Comparison of ENCODE assay signal across 1 cellular context in genomic region chr6:37257634-37258404, GRCh38.
TF ChIP-seq lines count a peak whose summit lies in the region.

TBC1D22B (plus strand) TSS chr6:37257772; CDS start chr6:37257918, 146 bp downstream.
TMEM217 (minus strand) TSS chr6:37258144; CDS start chr6:37219030, 39,114 bp downstream.

TF ChIP-seq in HepG2, 621 proteins besides CTCF, POLR2A, EP300 and RAD21 (continued from another document and continues in another):
- TF ChIP-seq, protein P1, sequence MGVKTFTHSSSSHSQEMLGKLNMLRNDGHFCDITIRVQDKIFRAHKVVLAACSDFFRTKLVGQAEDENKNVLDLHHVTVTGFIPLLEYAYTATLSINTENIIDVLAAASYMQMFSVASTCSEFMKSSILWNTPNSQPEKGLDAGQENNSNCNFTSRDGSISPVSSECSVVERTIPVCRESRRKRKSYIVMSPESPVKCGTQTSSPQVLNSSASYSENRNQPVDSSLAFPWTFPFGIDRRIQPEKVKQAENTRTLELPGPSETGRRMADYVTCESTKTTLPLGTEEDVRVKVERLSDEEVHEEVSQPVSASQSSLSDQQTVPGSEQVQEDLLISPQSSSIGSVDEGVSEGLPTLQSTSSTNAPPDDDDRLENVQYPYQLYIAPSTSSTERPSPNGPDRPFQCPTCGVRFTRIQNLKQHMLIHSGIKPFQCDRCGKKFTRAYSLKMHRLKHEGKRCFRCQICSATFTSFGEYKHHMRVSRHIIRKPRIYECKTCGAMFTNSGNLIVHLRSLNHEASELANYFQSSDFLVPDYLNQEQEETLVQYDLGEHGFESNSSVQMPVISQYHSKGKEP (CRISPR knock-in tag; IDR thresholded peaks at IDR 0.05) = 0 out of 2 replicates have a peak, but pooled peaks have one; percentile 67
- TF ChIP-seq SMC3 (IDR thresholded peaks at IDR 0.05; ENCODE audit: low read length) (no peak), NKX3-1 (CRISPR knock-in tag; IDR thresholded peaks at IDR 0.05) (0 out of 2 replicates have a peak, but pooled peaks have one; percentile 20), ZNF792 (CRISPR knock-in tag; IDR thresholded peaks at IDR 0.05) (peak; percentile 55), U2AF2 (IDR thresholded peaks at IDR 0.05; ENCODE audit: low read depth, low read length) (no peak), ZNF446 (CRISPR knock-in tag; IDR thresholded peaks at IDR 0.05) (no peak), GPN1 (CRISPR knock-in tag; IDR thresholded peaks at IDR 0.05; ENCODE audit: borderline replicate concordance) (no peak), KLF16 (CRISPR knock-in tag; IDR thresholded peaks at IDR 0.05) (peak in 1 of 2 experiments; percentile 87; a peak in 1 of 4 replicates), EED (CRISPR knock-in tag; IDR thresholded peaks at IDR 0.05) (no peak), POLR2G (IDR thresholded peaks at IDR 0.05; ENCODE audit: low read depth, low read length) (peak; percentile 93), HNRNPLL (IDR thresholded peaks at IDR 0.05; ENCODE audit: low read depth, low read length, poor library complexity, severe bottlenecking) (peak; percentile 72), ZNF713 (CRISPR knock-in tag; IDR thresholded peaks at IDR 0.05) (peak; percentile 64; the same call in 1 of the 2 replicates), ETV5 (CRISPR knock-in tag; IDR thresholded peaks at IDR 0.05; ENCODE audit: borderline replicate concordance) (peak; percentile 25), TFDP2 (CRISPR knock-in tag; IDR thresholded peaks at IDR 0.05) (peak; percentile 40; the same call in 1 of the 2 replicates), MYC (CRISPR knock-in tag; IDR thresholded peaks at IDR 0.05; ENCODE audit: borderline replicate concordance) (peak; percentile 32; the same call in 1 of the 2 replicates), ADNP (CRISPR knock-in tag; IDR thresholded peaks at IDR 0.05) (no peak), AFF4 (CRISPR knock-in tag; IDR thresholded peaks at IDR 0.05) (peak; percentile 72; the same call in 1 of the 2 replicates), ZFP41 (CRISPR knock-in tag; IDR thresholded peaks at IDR 0.05; ENCODE audit: borderline replicate concordance) (peak; percentile 84; the same call in 1 of the 2 replicates), ZNF629 (CRISPR knock-in tag; conservative IDR thresholded peaks at IDR 0.05) (no peak), ZNF609 (CRISPR knock-in tag; IDR thresholded peaks at IDR 0.05; ENCODE audit: borderline replicate concordance) (peak; percentile 61), STAG1 (CRISPR knock-in tag; IDR thresholded peaks at IDR 0.05) (no peak), ZNF564 (CRISPR knock-in tag; IDR thresholded peaks at IDR 0.05) (0 out of 2 replicates have a peak, but pooled peaks have one; percentile 54), SETDB1 (CRISPR knock-in tag; IDR thresholded peaks at IDR 0.05; ENCODE audit: borderline replicate concordance) (no peak), BRCA1 (CRISPR knock-in tag; IDR thresholded peaks at IDR 0.05) (no peak), ZNF414 (CRISPR knock-in tag; IDR thresholded peaks at IDR 0.05) (no peak)
- TF ChIP-seq, protein P2, sequence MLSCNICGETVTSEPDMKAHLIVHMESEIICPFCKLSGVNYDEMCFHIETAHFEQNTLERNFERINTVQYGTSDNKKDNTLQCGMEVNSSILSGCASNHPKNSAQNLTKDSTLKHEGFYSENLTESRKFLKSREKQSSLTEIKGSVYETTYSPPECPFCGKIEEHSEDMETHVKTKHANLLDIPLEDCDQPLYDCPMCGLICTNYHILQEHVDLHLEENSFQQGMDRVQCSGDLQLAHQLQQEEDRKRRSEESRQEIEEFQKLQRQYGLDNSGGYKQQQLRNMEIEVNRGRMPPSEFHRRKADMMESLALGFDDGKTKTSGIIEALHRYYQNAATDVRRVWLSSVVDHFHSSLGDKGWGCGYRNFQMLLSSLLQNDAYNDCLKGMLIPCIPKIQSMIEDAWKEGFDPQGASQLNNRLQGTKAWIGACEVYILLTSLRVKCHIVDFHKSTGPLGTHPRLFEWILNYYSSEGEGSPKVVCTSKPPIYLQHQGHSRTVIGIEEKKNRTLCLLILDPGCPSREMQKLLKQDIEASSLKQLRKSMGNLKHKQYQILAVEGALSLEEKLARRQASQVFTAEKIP (CRISPR knock-in tag; IDR thresholded peaks at IDR 0.05; ENCODE audit: borderline replicate concordance) = no peak
- TF ChIP-seq, protein P3, sequence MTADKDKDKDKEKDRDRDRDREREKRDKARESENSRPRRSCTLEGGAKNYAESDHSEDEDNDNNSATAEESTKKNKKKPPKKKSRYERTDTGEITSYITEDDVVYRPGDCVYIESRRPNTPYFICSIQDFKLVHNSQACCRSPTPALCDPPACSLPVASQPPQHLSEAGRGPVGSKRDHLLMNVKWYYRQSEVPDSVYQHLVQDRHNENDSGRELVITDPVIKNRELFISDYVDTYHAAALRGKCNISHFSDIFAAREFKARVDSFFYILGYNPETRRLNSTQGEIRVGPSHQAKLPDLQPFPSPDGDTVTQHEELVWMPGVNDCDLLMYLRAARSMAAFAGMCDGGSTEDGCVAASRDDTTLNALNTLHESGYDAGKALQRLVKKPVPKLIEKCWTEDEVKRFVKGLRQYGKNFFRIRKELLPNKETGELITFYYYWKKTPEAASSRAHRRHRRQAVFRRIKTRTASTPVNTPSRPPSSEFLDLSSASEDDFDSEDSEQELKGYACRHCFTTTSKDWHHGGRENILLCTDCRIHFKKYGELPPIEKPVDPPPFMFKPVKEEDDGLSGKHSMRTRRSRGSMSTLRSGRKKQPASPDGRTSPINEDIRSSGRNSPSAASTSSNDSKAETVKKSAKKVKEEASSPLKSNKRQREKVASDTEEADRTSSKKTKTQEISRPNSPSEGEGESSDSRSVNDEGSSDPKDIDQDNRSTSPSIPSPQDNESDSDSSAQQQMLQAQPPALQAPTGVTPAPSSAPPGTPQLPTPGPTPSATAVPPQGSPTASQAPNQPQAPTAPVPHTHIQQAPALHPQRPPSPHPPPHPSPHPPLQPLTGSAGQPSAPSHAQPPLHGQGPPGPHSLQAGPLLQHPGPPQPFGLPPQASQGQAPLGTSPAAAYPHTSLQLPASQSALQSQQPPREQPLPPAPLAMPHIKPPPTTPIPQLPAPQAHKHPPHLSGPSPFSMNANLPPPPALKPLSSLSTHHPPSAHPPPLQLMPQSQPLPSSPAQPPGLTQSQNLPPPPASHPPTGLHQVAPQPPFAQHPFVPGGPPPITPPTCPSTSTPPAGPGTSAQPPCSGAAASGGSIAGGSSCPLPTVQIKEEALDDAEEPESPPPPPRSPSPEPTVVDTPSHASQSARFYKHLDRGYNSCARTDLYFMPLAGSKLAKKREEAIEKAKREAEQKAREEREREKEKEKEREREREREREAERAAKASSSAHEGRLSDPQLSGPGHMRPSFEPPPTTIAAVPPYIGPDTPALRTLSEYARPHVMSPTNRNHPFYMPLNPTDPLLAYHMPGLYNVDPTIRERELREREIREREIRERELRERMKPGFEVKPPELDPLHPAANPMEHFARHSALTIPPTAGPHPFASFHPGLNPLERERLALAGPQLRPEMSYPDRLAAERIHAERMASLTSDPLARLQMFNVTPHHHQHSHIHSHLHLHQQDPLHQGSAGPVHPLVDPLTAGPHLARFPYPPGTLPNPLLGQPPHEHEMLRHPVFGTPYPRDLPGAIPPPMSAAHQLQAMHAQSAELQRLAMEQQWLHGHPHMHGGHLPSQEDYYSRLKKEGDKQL (CRISPR knock-in tag; IDR thresholded peaks at IDR 0.05; ENCODE audit: low read depth) = peak; percentile 29; the same call in 1 of the 2 replicates
- TF ChIP-seq, protein P4, sequence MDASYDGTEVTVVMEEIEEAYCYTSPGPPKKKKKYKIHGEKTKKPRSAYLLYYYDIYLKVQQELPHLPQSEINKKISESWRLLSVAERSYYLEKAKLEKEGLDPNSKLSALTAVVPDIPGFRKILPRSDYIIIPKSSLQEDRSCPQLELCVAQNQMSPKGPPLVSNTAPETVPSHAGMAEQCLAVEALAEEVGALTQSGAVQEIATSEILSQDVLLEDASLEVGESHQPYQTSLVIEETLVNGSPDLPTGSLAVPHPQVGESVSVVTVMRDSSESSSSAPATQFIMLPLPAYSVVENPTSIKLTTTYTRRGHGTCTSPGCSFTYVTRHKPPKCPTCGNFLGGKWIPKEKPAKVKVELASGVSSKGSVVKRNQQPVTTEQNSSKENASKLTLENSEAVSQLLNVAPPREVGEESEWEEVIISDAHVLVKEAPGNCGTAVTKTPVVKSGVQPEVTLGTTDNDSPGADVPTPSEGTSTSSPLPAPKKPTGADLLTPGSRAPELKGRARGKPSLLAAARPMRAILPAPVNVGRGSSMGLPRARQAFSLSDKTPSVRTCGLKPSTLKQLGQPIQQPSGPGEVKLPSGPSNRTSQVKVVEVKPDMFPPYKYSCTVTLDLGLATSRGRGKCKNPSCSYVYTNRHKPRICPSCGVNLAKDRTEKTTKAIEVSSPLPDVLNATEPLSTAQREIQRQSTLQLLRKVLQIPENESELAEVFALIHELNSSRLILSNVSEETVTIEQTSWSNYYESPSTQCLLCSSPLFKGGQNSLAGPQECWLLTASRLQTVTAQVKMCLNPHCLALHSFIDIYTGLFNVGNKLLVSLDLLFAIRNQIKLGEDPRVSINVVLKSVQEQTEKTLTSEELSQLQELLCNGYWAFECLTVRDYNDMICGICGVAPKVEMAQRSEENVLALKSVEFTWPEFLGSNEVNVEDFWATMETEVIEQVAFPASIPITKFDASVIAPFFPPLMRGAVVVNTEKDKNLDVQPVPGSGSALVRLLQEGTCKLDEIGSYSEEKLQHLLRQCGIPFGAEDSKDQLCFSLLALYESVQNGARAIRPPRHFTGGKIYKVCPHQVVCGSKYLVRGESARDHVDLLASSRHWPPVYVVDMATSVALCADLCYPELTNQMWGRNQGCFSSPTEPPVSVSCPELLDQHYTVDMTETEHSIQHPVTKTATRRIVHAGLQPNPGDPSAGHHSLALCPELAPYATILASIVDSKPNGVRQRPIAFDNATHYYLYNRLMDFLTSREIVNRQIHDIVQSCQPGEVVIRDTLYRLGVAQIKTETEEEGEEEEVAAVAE (CRISPR knock-in tag; IDR thresholded peaks at IDR 0.05; ENCODE audit: borderline replicate concordance) = peak; percentile 100
